15 cellular contexts compared by ENCODE assay signal in genomic region chr12:6903712-6904111, GRCh38. TPM values are rescaled to one million over a fixed set of nuclear protein-coding genes. Genes with fewer than 3 reads are reported as not detected.
A peak's percentile ranks its signal among the peaks of the same experiment; 100 is the strongest.
DNase-seq lines count a peak whose midpoint lies in the region; ATAC-seq, FAIRE-seq and TF ChIP-seq lines count a peak whose summit lies in the region.
"Had no signal": no experiment of that assay in that cellular context is flagged by ENCODE, and none has a peak within 500 bp of the region (broad histone marks: within the 10 kb centered on the region; RNA-seq: fewer than 3 reads in every experiment).

No MANE protein-coding gene starts in this region.

- H3K23me2 ChIP-seq in H1 (ENCODE audit: low read depth, low read length): peaks cover 3% of the 10 kb centered on the region; the same call in 1 of the 2 replicates

- no peak overlapping the region for H2BK120ac ChIP-seq in H1 (replicated peaks; ENCODE audit: low read depth, low read length)

- no peak for ATAC-seq in left lung

- no peak overlapping the region for H2BK15ac ChIP-seq in H1 (ENCODE audit: low read length)

- H3K4ac ChIP-seq in H1 (replicated peaks; ENCODE audit: insufficient read length, low read depth, low read length): no peak overlapping the region

- no peaks in the 10 kb centered on the region for H4K20me1 ChIP-seq in H1 (replicated peaks in 1 of 2; ENCODE audit: control insufficient read depth in 1 of 2, insufficient read depth in 2 of 2, low read length in 2 of 2)
- H4K20me1 ChIP-seq in smooth muscle cell (ENCODE audit: low read depth): no peaks in the 10 kb centered on the region

- no peaks in the 10 kb centered on the region for H3K27me3 Mint-ChIP-seq in MCF 10A (ENCODE audit: insufficient read depth, unreplicated experiment)
- no peaks in the 10 kb centered on the region for H3K27me3 Mint-ChIP-seq in type B pancreatic cell
- H3K27me3 Mint-ChIP-seq: dendritic cell treated with granulocyte-macrophage colony-stimulating factor and Interleukin-4, amounts not matched to agents 40 ng/mL and 50 ng/mL, for 4 days had no signal

- H3K4me1 Mint-ChIP-seq in MCF 10A (ENCODE audit: insufficient read depth, unreplicated experiment) (peaks cover 5% of the 10 kb centered on the region), type B pancreatic cell (ENCODE audit: unreplicated experiment) (no peaks in the 10 kb centered on the region)
- H3K4me1 Mint-ChIP-seq: stimulated activated effector memory CD8-positive, alpha-beta T cell treated with anti-CD3 and anti-CD28 coated beads, Interleukin-12 subunit alpha, Interleukin-12 subunit beta, amount 100 ng/mL, for 72 hours had no signal

- H3K9me3 ChIP-seq in breast epithelium (no peaks in the 10 kb centered on the region), H1 (ENCODE audit: insufficient read depth in 2 of 2, low read depth in 1 of 2, low read length in 1 of 2) (no peaks in the 10 kb centered on the region), smooth muscle cell (replicated peaks; ENCODE audit: low read depth) (no peaks in the 10 kb centered on the region), left lung (no peaks in the 10 kb centered on the region)

- CTCF ChIA-PET in MCF 10A (lab: Yijun Ruan, JAX): interaction anchor here (1.0 to 1.3 kb wide), 2 partner anchors 12 to 20 kb away, joined by 3 to 5 read pairs; no protein-coding TSS in a partner anchor
- CTCF ChIA-PET in H1 (lab: Charles Lee; ENCODE audit: partially characterized antibody): interaction anchor here (0.6 to 13.0 kb wide), 4 partner anchors 13 to 204 kb away, joined by 3 to 74 read pairs (median 5); partner anchors contain the start of gene ENO2

- no peak overlapping the region for H3K27ac Mint-ChIP-seq in MCF 10A (ENCODE audit: low read depth, unreplicated experiment)
- H3K27ac Mint-ChIP-seq in type B pancreatic cell: no peak overlapping the region
- H3K27ac Mint-ChIP-seq: activated T-cell treated with anti-CD3 and anti-CD28 coated beads, Interleukin-2, amount 50 U/mL, for 72 hours; dendritic cell treated with granulocyte-macrophage colony-stimulating factor and Interleukin-4, amounts not matched to agents 40 ng/mL and 50 ng/mL, for 4 days; stimulated activated effector memory CD8-positive, alpha-beta T cell treated with anti-CD3 and anti-CD28 coated beads, Interleukin-12 subunit alpha, Interleukin-12 subunit beta, amount 100 ng/mL, for 72 hours had no signal

- no peak overlapping the region for H2BK12ac ChIP-seq in H1 (ENCODE audit: low read depth, low read length)

- H3F3A ChIP-seq in smooth muscle cell (ENCODE audit: low read depth): no peaks in the 10 kb centered on the region

- H4K8ac ChIP-seq in H1 (ENCODE audit: extremely low read depth, insufficient read depth, low read length): no peak overlapping the region

- no peak for DNase-seq in breast epithelium (ENCODE audit: low spot score in 2 of 2)
- no peak for DNase-seq in MCF 10A (ENCODE audit: unreplicated experiment)
- DNase-seq in OCI-M1 (lab: John Stamatoyannopoulos, UW): peak; percentile 61
- DNase-seq in H1 (ENCODE audit: low read depth in 1 of 2, low spot score in 2 of 2): no peak
- no peak for DNase-seq in smooth muscle cell (lab: John Stamatoyannopoulos, UW; ENCODE audit: unreplicated experiment)
- no peak for DNase-seq in left lung
- DNase-seq in epidermal melanocyte (ENCODE audit: insufficient read length, low spot score): no peak
- no peak for DNase-seq in type B pancreatic cell (ENCODE audit: extremely low spot score, unreplicated experiment)
- DNase-seq: activated CD4-positive, alpha-beta T cell treated with anti-CD3 and anti-CD28 coated beads for 48 hours; activated T-cell treated with anti-CD3 and anti-CD28 coated beads, Interleukin-2, amount 50 U/mL, for 72 hours; amygdala; NCI-H1694 had no signal

- H3K56ac ChIP-seq in H1 (replicated peaks; ENCODE audit: insufficient read length, low read depth, low read length): no peak overlapping the region

- H3K36me3 ChIP-seq in breast epithelium: no peaks in the 10 kb centered on the region
- H3K36me3 ChIP-seq in H1 (ENCODE audit: control insufficient read depth in 2 of 4, insufficient read depth in 4 of 4, low read length in 3 of 4): no peaks in the 10 kb centered on the region
- no peaks in the 10 kb centered on the region for H3K36me3 ChIP-seq in smooth muscle cell (ENCODE audit: low read depth)
- H3K36me3 ChIP-seq in left lung: no peaks in the 10 kb centered on the region

- H3K23ac ChIP-seq in H1 (ENCODE audit: insufficient read length): no peak overlapping the region

- H3K18ac ChIP-seq in H1 (ENCODE audit: extremely low read depth, low read length): no peak overlapping the region

- no peak overlapping the region for H2BK5ac ChIP-seq in H1 (ENCODE audit: low read depth, low read length)

- H2BK20ac ChIP-seq in H1 (ENCODE audit: low read length): no peak overlapping the region

- H3K4me3 Mint-ChIP-seq in MCF 10A (ENCODE audit: unreplicated experiment) (no peak overlapping the region), type B pancreatic cell (no peak overlapping the region)
- H3K4me3 Mint-ChIP-seq: activated T-cell treated with anti-CD3 and anti-CD28 coated beads, Interleukin-2, amount 50 U/mL, for 72 hours; dendritic cell treated with granulocyte-macrophage colony-stimulating factor and Interleukin-4, amounts not matched to agents 40 ng/mL and 50 ng/mL, for 4 days; stimulated activated effector memory CD8-positive, alpha-beta T cell treated with anti-CD3 and anti-CD28 coated beads, Interleukin-12 subunit alpha, Interleukin-12 subunit beta, amount 100 ng/mL, for 72 hours had no signal

- TF ChIP-seq EP300 in H1 (IDR thresholded peaks at IDR 0.05; ENCODE audit: borderline replicate concordance in 1 of 2, low read depth in 2 of 2, low read length in 2 of 2): no peak

- H3K79me1 ChIP-seq in H1 (ENCODE audit: low read depth, low read length): no peaks in the 10 kb centered on the region

- TF ChIP-seq CTCF in breast epithelium (IDR thresholded peaks at IDR 0.05) (no peak), MCF 10A (IDR thresholded peaks at IDR 0.05; ENCODE audit: unreplicated experiment) (no peak), H1 (IDR thresholded peaks at IDR 0.05; ENCODE audit: control extremely low read depth in 1 of 3, insufficient read depth in 1 of 3, low read depth in 1 of 3, low read length in 3 of 3) (no peak), smooth muscle cell (IDR thresholded peaks at IDR 0.05; ENCODE audit: borderline replicate concordance, insufficient read depth, poor library complexity, severe bottlenecking) (no peak), left lung (IDR thresholded peaks at IDR 0.05) (no peak), type B pancreatic cell (conservative IDR thresholded peaks at IDR 0.05) (no peak)

- 92% methylated on average over 1 of the region's 1 CpG; no CpG with 5 or more reads in 1 of the 2 experiments for WGBS in H1 (ENCODE audit: extremely low coverage in 1 of 2, insufficient coverage in 1 of 2, insufficient read length in 1 of 2, insufficient replicate concordance in 2 of 2, low coverage in 1 of 2, low lambda C conversion rate in 2 of 2, missing lambda C conversion rate in 1 of 2), 2 experiments
- 84% methylated on average over 1 of the region's 1 CpG for WGBS in smooth muscle cell (ENCODE audit: low lambda C conversion rate)

- H2AFZ ChIP-seq in H1 (ENCODE audit: low read length): 0 out of 2 replicates have a peak overlapping the region, but pooled peaks have one; percentile 60
- peak overlapping the region; percentile 81 for H2AFZ ChIP-seq in smooth muscle cell (ENCODE audit: low read depth)

- TF ChIP-seq RAD21 in H1 (IDR thresholded peaks at IDR 0.05 in 1 of 2, conservative IDR thresholded peaks at IDR 0.05 in 1 of 2; ENCODE audit: low read depth in 2 of 2, low read length in 2 of 2): no peak

- no peak overlapping the region for H2AK5ac ChIP-seq in H1 (ENCODE audit: low read depth, low read length)

- intact Hi-C loops in breast epithelium (cut with DNase I; ENCODE audit: low total_unique reads) (no loop called here), MCF 10A (cut with micrococcal nuclease) (no loop called here), left lung (cut with DNase I) (no loop called here)

- no peak for FAIRE-seq in H1 (lab: Jason Lieb, UNC)
- FAIRE-seq: urothelium cell line had no signal

- no peak overlapping the region for H4K5ac ChIP-seq in H1 (ENCODE audit: insufficient read length, low read depth, low read length)

- no peaks in the 10 kb centered on the region for H3K4me1 ChIP-seq in breast epithelium
- peaks cover 3 to 12% (median 11%) of the 10 kb centered on the region in 4 experiments; a peak in 5 of 7 replicates for H3K4me1 ChIP-seq in H1 (replicated peaks in 1 of 4; ENCODE audit: control insufficient read depth in 3 of 4, insufficient read depth in 4 of 4, low read length in 3 of 4)
- H3K4me1 ChIP-seq in smooth muscle cell (ENCODE audit: low read depth): peaks cover 10% of the 10 kb centered on the region
- H3K4me1 ChIP-seq in left lung: peaks cover 4 to 28% of the 10 kb centered on the region in 2 donors

- H3K27ac ChIP-seq in breast epithelium (peak overlapping the region; percentile 93 to 94), H1 (ENCODE audit: low read depth, low read length) (no peak overlapping the region), smooth muscle cell (ENCODE audit: low read depth) (peak overlapping the region; percentile 83), left lung (no peak overlapping the region)

- H3K4me2 ChIP-seq in H1 (ENCODE audit: insufficient read depth in 1 of 2, low read depth in 2 of 2, low read length in 2 of 2) (peak overlapping the region in 1 of 2 experiments; percentile 84; a peak in 1 of 4 replicates), smooth muscle cell (no peak overlapping the region)

- no peak overlapping the region for H4K91ac ChIP-seq in H1 (replicated peaks; ENCODE audit: insufficient read length, low read length)

- H3K4me3 ChIP-seq in breast epithelium (no peak overlapping the region), H1 (ENCODE audit: extremely low read depth in 1 of 4, insufficient read depth in 2 of 4, low read depth in 3 of 4, low read length in 4 of 4) (peak overlapping the region in 1 of 4 experiments; percentile 16; a peak in 1 of 8 replicates), smooth muscle cell (peak overlapping the region; percentile 77), left lung (no peak overlapping the region)

- H3K79me2 ChIP-seq in H1 (ENCODE audit: control insufficient read depth in 1 of 2, insufficient read depth in 2 of 2, low read length in 2 of 2) (no peaks in the 10 kb centered on the region), smooth muscle cell (ENCODE audit: low read depth) (no peaks in the 10 kb centered on the region)

- H3K36me3 Mint-ChIP-seq in MCF 10A (ENCODE audit: insufficient read depth, unreplicated experiment) (no peaks in the 10 kb centered on the region), type B pancreatic cell (peaks cover 13% of the 10 kb centered on the region)

- H3K9ac ChIP-seq in H1 (replicated peaks in 1 of 4; ENCODE audit: extremely low read depth in 1 of 4, low read depth in 3 of 4, low read length in 3 of 4): peak overlapping the region in 1 of 4 experiments; percentile 35; a peak in 1 of 7 replicates
- H3K9ac ChIP-seq in smooth muscle cell (ENCODE audit: low read depth): no peak overlapping the region

- TF ChIP-seq POLR2A in breast epithelium (IDR thresholded peaks at IDR 0.05) (no peak), H1 (IDR thresholded peaks at IDR 0.05; ENCODE audit: control extremely low read depth in 1 of 2, low read depth in 2 of 2, low read length in 2 of 2) (no peak)

- no TSS peak for BruUV-seq in MCF 10A (replicated peaks; lab: Mats Ljungman, UMichigan)

- POLR2A ChIA-PET in MCF 10A (lab: Yijun Ruan, JAX): interaction anchor here (1.1 to 2.1 kb wide), 4 partner anchors 16 to 61 kb away, joined by 3 to 16 read pairs (median 5); no protein-coding TSS in a partner anchor
- POLR2A ChIA-PET in H1 (lab: Charles Lee; ENCODE audit: partially characterized antibody): interaction anchor here (2.8 to 39.6 kb wide), 6 partner anchors 10 to 38 kb away, joined by 18 to 1027 read pairs (median 128); partner anchors contain the start of genes ATN1, C12orf57, ENO2 and PTPN6

- no peaks in the 10 kb centered on the region for H3K27me3 ChIP-seq in breast epithelium
- peaks cover 0 to 4% (median 0%) of the 10 kb centered on the region in 4 experiments; a peak in 4 of 7 replicates for H3K27me3 ChIP-seq in H1 (replicated peaks in 1 of 4; ENCODE audit: control insufficient read depth in 3 of 4, extremely low read depth in 1 of 4, insufficient read depth in 3 of 4, low read length in 3 of 4)
- no peaks in the 10 kb centered on the region for H3K27me3 ChIP-seq in smooth muscle cell (ENCODE audit: low read depth)
- no peaks in the 10 kb centered on the region for H3K27me3 ChIP-seq in left lung

- H3K9me3 Mint-ChIP-seq in MCF 10A (ENCODE audit: unreplicated experiment) (no peaks in the 10 kb centered on the region), type B pancreatic cell (no peaks in the 10 kb centered on the region)
- H3K9me3 Mint-ChIP-seq: activated T-cell treated with anti-CD3 and anti-CD28 coated beads, Interleukin-2, amount 50 U/mL, for 72 hours; dendritic cell treated with granulocyte-macrophage colony-stimulating factor and Interleukin-4, amounts not matched to agents 40 ng/mL and 50 ng/mL, for 4 days; stimulated activated effector memory CD8-positive, alpha-beta T cell treated with anti-CD3 and anti-CD28 coated beads, Interleukin-12 subunit alpha, Interleukin-12 subunit beta, amount 100 ng/mL, for 72 hours had no signal

- no peak overlapping the region for H3K14ac ChIP-seq in H1 (ENCODE audit: insufficient read length)

RNA-seq across cellular contexts. Expression of gene LRRC23, which starts 0.9 kb away (rescaled TPM):
- total RNA-seq in breast epithelium: 10 to 100 TPM in 2 of 3 donors, 1 to 10 TPM in 1; 7.4 to 15.4 (median 10.8) TPM
- total RNA-seq in MCF 10A (2022): 7.5 and 9.1 TPM in 2 replicates
- total RNA-seq in H1 (2021; fragmentation: NEBNext Ultra II Directional; extraction: Animal tissue kit (Norgen Biotek cat#: 25700)): 2.5 and 2.9 TPM in 2 replicates
- polyA plus RNA-seq in H1 (2011; rRNA removed): 3.5 and 3.6 TPM in 2 replicates
- polyA plus RNA-seq in H1 (2011; cell fraction: cytosol; rRNA removed): 5.4 TPM
- polyA plus RNA-seq in H1 (2011; cell fraction: nucleus; rRNA removed): 3.6 TPM
- polyA plus RNA-seq in H1 (2012, experiment 1 of 2): 3.1 to 4.6 TPM (median 3.5 TPM) in 4 replicates
- polyA plus RNA-seq in H1 (2012, experiment 2 of 2): 2.3 TPM
- 1.9 TPM for polyA plus RNA-seq in H1 (2013, experiment 1 of 2)
- 1.9 TPM for polyA plus RNA-seq in H1 (2013, experiment 2 of 2)
- polyA minus RNA-seq in H1 (2011; rRNA and poly(A)+ RNA removed): 2.6 and 4.4 TPM in 2 replicates
- polyA minus RNA-seq in H1 (2011; cell fraction: cytosol; rRNA and poly(A)+ RNA removed): 2.6 TPM
- polyA minus RNA-seq in H1 (2011; cell fraction: nucleus; rRNA and poly(A)+ RNA removed): 2.8 TPM
- total RNA-seq in smooth muscle cell: 14.2 and 19.9 TPM in 2 replicates
- polyA plus RNA-seq in smooth muscle cell: 13.7 and 19.5 TPM in 2 replicates
- total RNA-seq in left lung: 10 to 100 TPM; 11.0 to 14.8 TPM
- 10.1 and 20.0 TPM in 2 replicates for total RNA-seq in type B pancreatic cell (ENCODE audit: low replicate concordance)

RNA-seq across cellular contexts. Expression of gene ENO2, which starts 10.7 kb away (rescaled TPM):
- total RNA-seq in breast epithelium (10 to 100 TPM in 2 of 3 donors, 1 to 10 TPM in 1; 5.0 to 16.1 (median 11.1) TPM), MCF 10A (2022) (0.30 and 2.1 TPM in 2 replicates), smooth muscle cell (52.5 and 58.8 TPM in 2 replicates), left lung (10 to 100 TPM; 42.3 to 50.0 TPM), type B pancreatic cell (ENCODE audit: low replicate concordance) (32.2 and 33.1 TPM in 2 replicates)
- total RNA-seq in H1 (2021; fragmentation: NEBNext Ultra II Directional; extraction: Animal tissue kit (Norgen Biotek cat#: 25700)): 90.9 and 92.4 TPM in 2 replicates
- polyA plus RNA-seq in H1 (2011; rRNA removed) (102 and 126 TPM in 2 replicates), smooth muscle cell (105 and 127 TPM in 2 replicates)
- 137 TPM for polyA plus RNA-seq in H1 (2011; cell fraction: cytosol; rRNA removed)
- 300 TPM for polyA plus RNA-seq in H1 (2011; cell fraction: nucleus; rRNA removed)
- 110 to 167 TPM (median 137 TPM) in 4 replicates for polyA plus RNA-seq in H1 (2012, experiment 1 of 2)
- 110 TPM for polyA plus RNA-seq in H1 (2012, experiment 2 of 2)
- polyA plus RNA-seq in H1 (2013, experiment 1 of 2): 47.4 TPM
- polyA plus RNA-seq in H1 (2013, experiment 2 of 2): 42.8 TPM
- polyA minus RNA-seq in H1 (2011; rRNA and poly(A)+ RNA removed): 82.7 and 92.1 TPM in 2 replicates
- 37.7 TPM for polyA minus RNA-seq in H1 (2011; cell fraction: cytosol; rRNA and poly(A)+ RNA removed)
- 66.1 TPM for polyA minus RNA-seq in H1 (2011; cell fraction: nucleus; rRNA and poly(A)+ RNA removed)

RNA-seq across cellular contexts. Expression of gene ATN1, which starts 24.0 kb away (rescaled TPM):
- total RNA-seq in breast epithelium (10 to 100 TPM; 57.9 to 96.4 (median 59.7) TPM), MCF 10A (2022) (83.7 and 84.7 TPM in 2 replicates), smooth muscle cell (9.9 and 30.4 TPM in 2 replicates), left lung (100 to 1,000 TPM in 1 of 2 donors, 10 to 100 TPM in 1; 96.9 to 107 TPM), type B pancreatic cell (ENCODE audit: low replicate concordance) (131 and 139 TPM in 2 replicates)
- 69.6 and 73.4 TPM in 2 replicates for total RNA-seq in H1 (2021; fragmentation: NEBNext Ultra II Directional; extraction: Animal tissue kit (Norgen Biotek cat#: 25700))
- polyA plus RNA-seq in H1 (2011; rRNA removed) (20.6 and 43.0 TPM in 2 replicates), smooth muscle cell (28.8 and 36.1 TPM in 2 replicates)
- polyA plus RNA-seq in H1 (2011; cell fraction: cytosol; rRNA removed): 13.5 TPM
- 178 TPM for polyA plus RNA-seq in H1 (2011; cell fraction: nucleus; rRNA removed)
- polyA plus RNA-seq in H1 (2012, experiment 1 of 2): 61.7 to 82.1 TPM (median 77.4 TPM) in 4 replicates
- 48.0 TPM for polyA plus RNA-seq in H1 (2012, experiment 2 of 2)
- 51.3 TPM for polyA plus RNA-seq in H1 (2013, experiment 1 of 2)
- 48.3 TPM for polyA plus RNA-seq in H1 (2013, experiment 2 of 2)
- 11.4 and 14.0 TPM in 2 replicates for polyA minus RNA-seq in H1 (2011; rRNA and poly(A)+ RNA removed)
- 37.6 TPM for polyA minus RNA-seq in H1 (2011; cell fraction: cytosol; rRNA and poly(A)+ RNA removed)
- polyA minus RNA-seq in H1 (2011; cell fraction: nucleus; rRNA and poly(A)+ RNA removed): 42.3 TPM

RNA-seq across cellular contexts. Expression of gene SPSB2, which starts 30.6 kb away (rescaled TPM):
- total RNA-seq in breast epithelium (10 to 100 TPM in 2 of 3 donors, 1 to 10 TPM in 1; 9.0 to 13.4 (median 12.7) TPM), MCF 10A (2022) (9.2 and 10.8 TPM in 2 replicates), smooth muscle cell (2.3 and 2.5 TPM in 2 replicates), left lung (10 to 100 TPM; 24.5 to 27.1 TPM), type B pancreatic cell (ENCODE audit: low replicate concordance) (6.5 and 13.9 TPM in 2 replicates)
- total RNA-seq in H1 (2021; fragmentation: NEBNext Ultra II Directional; extraction: Animal tissue kit (Norgen Biotek cat#: 25700)): 13.0 and 13.9 TPM in 2 replicates
- polyA plus RNA-seq in H1 (2011; rRNA removed) (23.2 and 31.6 TPM in 2 replicates), smooth muscle cell (5.9 and 7.9 TPM in 2 replicates)
- 24.2 TPM for polyA plus RNA-seq in H1 (2011; cell fraction: cytosol; rRNA removed)
- 22.2 TPM for polyA plus RNA-seq in H1 (2011; cell fraction: nucleus; rRNA removed)
- polyA plus RNA-seq in H1 (2012, experiment 1 of 2): 9.9 to 18.8 TPM (median 17.2 TPM) in 4 replicates
- polyA plus RNA-seq in H1 (2012, experiment 2 of 2): 15.5 TPM
- polyA plus RNA-seq in H1 (2013, experiment 1 of 2): 7.8 TPM
- polyA plus RNA-seq in H1 (2013, experiment 2 of 2): 7.7 TPM
- 4.0 and 5.7 TPM in 2 replicates for polyA minus RNA-seq in H1 (2011; rRNA and poly(A)+ RNA removed)
- 7.4 TPM for polyA minus RNA-seq in H1 (2011; cell fraction: cytosol; rRNA and poly(A)+ RNA removed)
- polyA minus RNA-seq in H1 (2011; cell fraction: nucleus; rRNA and poly(A)+ RNA removed): 9.1 TPM

RNA-seq across cellular contexts. Expression of gene TPI1, which starts 36.4 kb away (rescaled TPM):
- total RNA-seq in breast epithelium (100 to 1,000 TPM; 297 to 386 (median 351) TPM), MCF 10A (2022) (498 and 549 TPM in 2 replicates), smooth muscle cell (1,112 and 1,199 TPM in 2 replicates), left lung (100 to 1,000 TPM; 394 to 521 TPM), type B pancreatic cell (ENCODE audit: low replicate concordance) (565 and 954 TPM in 2 replicates)
- 902 and 910 TPM in 2 replicates for total RNA-seq in H1 (2021; fragmentation: NEBNext Ultra II Directional; extraction: Animal tissue kit (Norgen Biotek cat#: 25700))
- polyA plus RNA-seq in H1 (2011; rRNA removed) (2,591 and 3,018 TPM in 2 replicates), smooth muscle cell (2,097 and 2,100 TPM in 2 replicates)
- polyA plus RNA-seq in H1 (2011; cell fraction: cytosol; rRNA removed): 1,965 TPM
- 2,364 TPM for polyA plus RNA-seq in H1 (2011; cell fraction: nucleus; rRNA removed)
- polyA plus RNA-seq in H1 (2012, experiment 1 of 2): 941 to 1,281 TPM (median 1,168 TPM) in 4 replicates
- polyA plus RNA-seq in H1 (2012, experiment 2 of 2): 1,637 TPM
- polyA plus RNA-seq in H1 (2013, experiment 1 of 2): 844 TPM
- 780 TPM for polyA plus RNA-seq in H1 (2013, experiment 2 of 2)
- 2,114 and 2,462 TPM in 2 replicates for polyA minus RNA-seq in H1 (2011; rRNA and poly(A)+ RNA removed)
- 467 TPM for polyA minus RNA-seq in H1 (2011; cell fraction: cytosol; rRNA and poly(A)+ RNA removed)
- 555 TPM for polyA minus RNA-seq in H1 (2011; cell fraction: nucleus; rRNA and poly(A)+ RNA removed)

Comparison
In these comparisons a context has a peak if more than half of its experiments do, and no peak if none do; other contexts are left out.
1. H3K27ac ChIP-seq: peak in breast epithelium (2 of 2) and smooth muscle cell (single experiment); none in H1 (single experiment) and left lung (0 of 2).